8 cellular contexts compared by ENCODE assay signal in genomic region chr1:181061891-181062777, GRCh38. TPM values are rescaled to one million over a fixed set of nuclear protein-coding genes. Genes with fewer than 3 reads are reported as not detected.
A peak's percentile ranks its signal among the peaks of the same experiment; 100 is the strongest.
DNase-seq lines count a peak whose midpoint lies in the region; ATAC-seq lines count a peak whose summit lies in the region.

No MANE protein-coding gene starts in this region.

- peaks cover 0 to 22% (median 10%) of the 10 kb centered on the region in 11 experiments; a peak in 10 of 22 replicates for H3K36me3 ChIP-seq in BLaER1 treated with 17β-estradiol and CSF1 and Interleukin-3, amounts not matched to agents 10 nM and 100 nM

- no peaks in the 10 kb centered on the region; a peak in 1 of 22 replicates for H4K20me1 ChIP-seq in BLaER1 treated with 17β-estradiol and CSF1 and Interleukin-3, amounts not matched to agents 10 nM and 100 nM

- H3K27ac ChIP-seq in BLaER1 treated with 17β-estradiol and CSF1 and Interleukin-3, amounts not matched to agents 10 nM and 100 nM: peak overlapping the region; percentile 73 to 98 (median 92)

- H3K4me2 ChIP-seq in BLaER1 treated with 17β-estradiol and CSF1 and Interleukin-3, amounts not matched to agents 10 nM and 100 nM: peak overlapping the region; percentile 73 to 92 (median 87)

- H3K27me3 ChIP-seq in BLaER1 treated with 17β-estradiol and CSF1 and Interleukin-3, amounts not matched to agents 10 nM and 100 nM: no peaks in the 10 kb centered on the region

- H3K9ac ChIP-seq in BLaER1 treated with 17β-estradiol and CSF1 and Interleukin-3, amounts not matched to agents 10 nM and 100 nM: peak overlapping the region; percentile 61 to 89 (median 80)

- H3K9me3 ChIP-seq in BLaER1 treated with 17β-estradiol and CSF1 and Interleukin-3, amounts not matched to agents 10 nM and 100 nM (replicated peaks in 1 of 11): peaks cover 15 to 25% (median 18%) of the 10 kb centered on the region in 11 experiments

- ATAC-seq in HG03095 (IDR thresholded peaks at IDR 0.05; ENCODE audit: unreplicated experiment): peak; percentile 81

- H3K4me1 ChIP-seq in BLaER1 treated with 17β-estradiol and CSF1 and Interleukin-3, amounts not matched to agents 10 nM and 100 nM: peaks cover 37 to 56% (median 47%) of the 10 kb centered on the region in 10 experiments

- H3K4me3 ChIP-seq in BLaER1 treated with 17β-estradiol and CSF1 and Interleukin-3, amounts not matched to agents 10 nM and 100 nM: peak overlapping the region in 9 of 10 experiments; percentile 29 to 64 (median 44); a peak in 17 of 20 replicates

- DNase-seq in GM19238 (ENCODE audit: insufficient read length, low spot score) (peak; percentile 55), midbrain (lab: John Stamatoyannopoulos, UW) (peak; percentile 37), NCI-H2029 (lab: John Stamatoyannopoulos, UW) (no peak), AG08396 (ENCODE audit: low spot score) (no peak), dermis blood vessel endothelial cell (no peak)
- DNase-seq in activated CD4-positive, CD25-positive, alpha-beta regulatory T cell treated with anti-CD3 and anti-CD28 coated beads, Interleukin-2, amount 50 U/mL, for 72 hours: peak; percentile 45

RNA-seq across cellular contexts. Expression of gene IER5, which starts 26.4 kb away (rescaled TPM):
- total RNA-seq in dermis blood vessel endothelial cell: 26.6 and 29.1 TPM in 2 replicates

RNA-seq across cellular contexts. Expression of gene MR1, which starts 28.4 kb away (rescaled TPM):
- total RNA-seq in dermis blood vessel endothelial cell: 2.9 and 4.0 TPM in 2 replicates

RNA-seq across cellular contexts. Expression of gene STX6, which starts 39.5 kb away (rescaled TPM):
- 50.3 and 66.0 TPM in 2 replicates for total RNA-seq in dermis blood vessel endothelial cell

Comparison
In these comparisons a context has a peak if more than half of its experiments do, and no peak if none do; other contexts are left out.
1. DNase-seq: peak in GM19238 (single experiment), activated CD4-positive, CD25-positive, alpha-beta regulatory T cell treated with anti-CD3 and anti-CD28 coated beads, Interleukin-2, amount 50 U/mL, for 72 hours (single experiment) and midbrain (single experiment); none in NCI-H2029 (single experiment), AG08396 (single experiment) and dermis blood vessel endothelial cell (single experiment).